Comparison of ENCODE assay signal across 12 cellular contexts in the genomic region with DNA sequence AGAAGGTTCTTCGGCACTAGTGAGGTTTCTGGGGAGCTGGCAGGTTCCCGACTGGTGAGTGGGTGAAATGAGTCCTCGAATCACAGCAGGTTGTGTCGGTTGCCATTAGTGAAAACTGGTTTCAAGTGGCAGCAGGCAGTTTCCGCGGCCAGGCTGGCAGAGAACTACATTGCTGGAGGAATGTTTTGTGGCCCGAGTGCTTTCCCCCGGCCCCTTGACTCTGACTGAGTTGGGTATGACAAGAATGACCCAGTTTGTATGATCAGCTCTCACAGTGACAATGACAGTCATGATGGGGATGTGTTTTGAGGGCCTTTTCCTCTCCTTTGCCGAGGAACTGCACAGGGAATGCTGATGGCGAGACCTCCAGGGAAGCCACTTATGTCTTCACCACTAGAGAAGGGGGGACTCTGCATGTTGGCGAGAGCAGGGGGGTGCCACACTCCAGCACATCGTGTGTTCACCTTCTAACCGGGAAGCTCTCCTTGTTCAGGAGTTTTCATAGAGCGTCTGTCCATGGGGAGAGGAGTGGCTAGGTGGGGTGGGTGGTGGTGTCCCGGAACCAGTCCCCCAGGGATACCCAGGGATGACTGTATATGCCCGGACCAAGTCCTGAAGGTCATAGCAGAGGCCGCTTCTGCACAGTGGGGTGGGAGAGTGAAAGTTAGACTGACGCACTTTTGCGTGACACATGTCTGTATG.
DNase-seq lines count a peak whose midpoint lies in the region; ATAC-seq and TF ChIP-seq lines count a peak whose summit lies in the region.
"Had no signal": no experiment of that assay in that cellular context is flagged by ENCODE, and none has a peak within 500 bp of the region (broad histone marks: within the 10 kb centered on the region; RNA-seq: fewer than 3 reads in every experiment).

No MANE protein-coding gene starts in this region.

- H3K9ac ChIP-seq in endodermal cell (ENCODE audit: extremely low read depth, low read length, poor library complexity, severe bottlenecking): no peak overlapping the region

- H3K36me3 ChIP-seq in endodermal cell (ENCODE audit: control insufficient read depth, insufficient read depth, low read length): no peaks in the 10 kb centered on the region
- no peaks in the 10 kb centered on the region for H3K36me3 ChIP-seq in testis (ENCODE audit: low read depth, missing control alignments)
- H3K36me3 ChIP-seq: cardiac muscle cell had no signal

- no peak overlapping the region for H3K27ac Mint-ChIP-seq in endodermal cell
- H3K27ac Mint-ChIP-seq: progenitor cell of endocrine pancreas had no signal

- no peak for TF ChIP-seq POLR2A in testis (IDR thresholded peaks at IDR 0.05)

- H3K4me3 Mint-ChIP-seq in endodermal cell: no peak overlapping the region

- H3K4me1 Mint-ChIP-seq in endodermal cell: peaks cover 16% of the 10 kb centered on the region

- intact Hi-C loops in testis (cut with DNase I; ENCODE audit: low total_unique reads): no loop called here

- DNase-seq in NCI-H2029 treated with DMSO at 0.1 percent for 48 hours (lab: John Stamatoyannopoulos, UW) (peak; percentile 57), endodermal cell (peak; percentile 58), testis (no peak), NK-92 (lab: John Stamatoyannopoulos, UW; ENCODE audit: unreplicated experiment) (no peak), NCI-H748 (lab: John Stamatoyannopoulos, UW; ENCODE audit: unreplicated experiment) (no peak)
- peak; percentile 36 to 42 for DNase-seq in activated CD4-positive, alpha-beta T cell treated with anti-CD3 and anti-CD28 coated beads, Interleukin-2, amount 50 U/mL, for 4 hours
- DNase-seq in stimulated activated CD4-positive, alpha-beta T cell treated with anti-CD3 and anti-CD28 coated beads, Interleukin-4, amount 100 ng/mL, for 24 hours: peak; percentile 60
- DNase-seq: EL had no signal

- H3K9me3 Mint-ChIP-seq in endodermal cell: no peaks in the 10 kb centered on the region

- WGBS in endodermal cell (ENCODE audit: insufficient coverage in 1 of 2, insufficient read length in 1 of 2), 2 experiments: 88 to 93% methylated on average over 9 to 19 of the region's 19 CpGs
- 93 to 94% methylated on average over 19 of the region's 19 CpGs for WGBS in testis, 2 donors

- H3K4me3 ChIP-seq in endodermal cell (ENCODE audit: low read length) (no peak overlapping the region), testis (no peak overlapping the region)
- H3K4me3 ChIP-seq: cardiac muscle cell had no signal

- ATAC-seq in GM19328 (IDR thresholded peaks at IDR 0.05; ENCODE audit: unreplicated experiment): no peak
- ATAC-seq: activated CD4-positive, CD25-positive, alpha-beta regulatory T cell treated with anti-CD3 and anti-CD28 coated beads, Interleukin-2, amount 50 U/mL, for 24 hours had no signal

- H3K27me3 ChIP-seq in endodermal cell (ENCODE audit: control insufficient read depth, insufficient read depth, low read length, poor library complexity, severe bottlenecking): no peaks in the 10 kb centered on the region
- H3K27me3 ChIP-seq in testis: no peaks in the 10 kb centered on the region
- H3K27me3 ChIP-seq: cardiac muscle cell had no signal

- no peaks in the 10 kb centered on the region for H3K9me3 ChIP-seq in endodermal cell (ENCODE audit: control insufficient read depth, low read length)
- no peaks in the 10 kb centered on the region for H3K9me3 ChIP-seq in testis

- H3K36me3 Mint-ChIP-seq in endodermal cell (ENCODE audit: low read depth): no peaks in the 10 kb centered on the region

- H3K27ac ChIP-seq in endodermal cell (ENCODE audit: low read depth, low read length) (no peak overlapping the region), testis (no peak overlapping the region)
- H3K27ac ChIP-seq: cardiac muscle cell had no signal

- H3K4me1 ChIP-seq in endodermal cell (ENCODE audit: control insufficient read depth, insufficient read depth, low read length) (no peaks in the 10 kb centered on the region), testis (peaks cover 7% of the 10 kb centered on the region)

- TF ChIP-seq CTCF in endodermal cell (conservative IDR thresholded peaks at IDR 0.05) (no peak), testis (IDR thresholded peaks at IDR 0.05) (no peak)

- H3K27me3 Mint-ChIP-seq in endodermal cell (ENCODE audit: insufficient read depth): no peaks in the 10 kb centered on the region
- H3K27me3 Mint-ChIP-seq: progenitor cell of endocrine pancreas had no signal

Comparison
In these comparisons a context has a peak if more than half of its experiments do, and no peak if none do; other contexts are left out.
1. DNase-seq: peak in NCI-H2029 treated with DMSO at 0.1 percent for 48 hours (single experiment), activated CD4-positive, alpha-beta T cell treated with anti-CD3 and anti-CD28 coated beads, Interleukin-2, amount 50 U/mL, for 4 hours (2 of 2), endodermal cell (single experiment) and stimulated activated CD4-positive, alpha-beta T cell treated with anti-CD3 and anti-CD28 coated beads, Interleukin-4, amount 100 ng/mL, for 24 hours (single experiment); none in testis (single experiment), NK-92 (single experiment) and NCI-H748 (single experiment).